In genomic region chr4:174037631-174038030, GRCh38 we compare ENCODE assay signal across 13 cellular contexts.
DNase-seq lines count a peak whose midpoint lies in the region; ATAC-seq, FAIRE-seq and TF ChIP-seq lines count a peak whose summit lies in the region.
"Had no signal": no experiment of that assay in that cellular context is flagged by ENCODE, and none has a peak within 500 bp of the region (broad histone marks: within the 10 kb centered on the region; RNA-seq: fewer than 3 reads in every experiment).

No MANE protein-coding gene starts in this region.

- CTCF ChIA-PET in Caco-2 (lab: Charles Lee), result interaction anchor here (0.7 kb wide), 1 partner anchor 48 kb away, joined by 3 read pairs; no protein-coding TSS in a partner anchor
- CTCF ChIA-PET in activated CD8-positive, alpha-beta memory T cell treated with anti-CD3 and anti-CD28 coated beads, Interleukin-2, amount 10 ng/mL, durations not matched to agents 7 days and 5 days (lab: Charles Lee), result no interaction called here

- peaks cover 6% of the 10 kb centered on the region for H3K36me3 Mint-ChIP-seq in Caco-2 (ENCODE audit: insufficient read depth, unreplicated experiment)
- H3K36me3 Mint-ChIP-seq in nephron progenitor cell (ENCODE audit: low read depth), result no peaks in the 10 kb centered on the region
- no peaks in the 10 kb centered on the region for H3K36me3 Mint-ChIP-seq in activated CD8-positive, alpha-beta memory T cell treated with anti-CD3 and anti-CD28 coated beads, Interleukin-2, amount 10 ng/mL, durations not matched to agents 7 days and 5 days

- H3K27ac Mint-ChIP-seq in Caco-2 (ENCODE audit: unreplicated experiment) (peak overlapping the region; percentile 90), nephron progenitor cell (peak overlapping the region; percentile 85)
- H3K27ac Mint-ChIP-seq in activated CD8-positive, alpha-beta memory T cell treated with anti-CD3 and anti-CD28 coated beads, Interleukin-2, amount 10 ng/mL, durations not matched to agents 7 days and 5 days, result no peak overlapping the region

- ATAC-seq in HG03196 (IDR thresholded peaks at IDR 0.05; ENCODE audit: unreplicated experiment), result no peak
- no peak for ATAC-seq in activated CD8-positive, alpha-beta memory T cell treated with anti-CD3 and anti-CD28 coated beads, Interleukin-2, amount 10 ng/mL, durations not matched to agents 7 days and 5 days

- peak; percentile 21 for DNase-seq in A172 (ENCODE audit: low spot score)
- peak; percentile 60 to 67 for DNase-seq in Caco-2
- peak; percentile 78 for DNase-seq in amniotic epithelial cell (ENCODE audit: low read depth)
- no peak for DNase-seq in nephron progenitor cell
- DNase-seq in GM12892 (ENCODE audit: insufficient read length), result no peak
- no peak for DNase-seq in activated CD8-positive, alpha-beta memory T cell treated with anti-CD3 and anti-CD28 coated beads, Interleukin-2, amount 10 ng/mL, durations not matched to agents 7 days and 5 days
- DNase-seq: DMS79, NCI-H1048, NCI-H2171 treated with DMSO at 0.1 percent for 48 hours, SHP77 had no signal

- no TSS peak for BruUV-seq in Caco-2 (replicated peaks; lab: Mats Ljungman, UMichigan)

- no peaks in the 10 kb centered on the region for H3K27me3 ChIP-seq in Caco-2 (replicated peaks; ENCODE audit: control insufficient read depth, insufficient read depth, low read length)

- H3K27me3 Mint-ChIP-seq in Caco-2 (ENCODE audit: insufficient read depth, unreplicated experiment) (no peaks in the 10 kb centered on the region), nephron progenitor cell (ENCODE audit: low read depth, poor library complexity) (peaks cover 3% of the 10 kb centered on the region)
- no peaks in the 10 kb centered on the region for H3K27me3 Mint-ChIP-seq in activated CD8-positive, alpha-beta memory T cell treated with anti-CD3 and anti-CD28 coated beads, Interleukin-2, amount 10 ng/mL, durations not matched to agents 7 days and 5 days

- intact Hi-C loops in Caco-2 (cut with micrococcal nuclease; ENCODE audit: unreplicated experiment), result loop anchor here (1.0 to 2.0 kb wide), 3 partner anchors 32 to 155 kb away; no protein-coding TSS in a partner anchor

- H3K36me3 ChIP-seq in Caco-2 (ENCODE audit: control insufficient read depth, insufficient read depth, low read length), result no peaks in the 10 kb centered on the region

- H3K4me1 ChIP-seq in Caco-2, result peaks cover 20% of the 10 kb centered on the region

- peaks cover 11% of the 10 kb centered on the region for H3K9me3 Mint-ChIP-seq in Caco-2 (ENCODE audit: unreplicated experiment)
- H3K9me3 Mint-ChIP-seq in nephron progenitor cell, result no peaks in the 10 kb centered on the region
- no peaks in the 10 kb centered on the region for H3K9me3 Mint-ChIP-seq in activated CD8-positive, alpha-beta memory T cell treated with anti-CD3 and anti-CD28 coated beads, Interleukin-2, amount 10 ng/mL, durations not matched to agents 7 days and 5 days (ENCODE audit: low read depth)

- peaks cover 11% of the 10 kb centered on the region for H3K9me3 ChIP-seq in Caco-2

- TF ChIP-seq CTCF in Caco-2 (IDR thresholded peaks at IDR 0.05; ENCODE audit: insufficient read depth in 1 of 2, low read depth in 1 of 2, low read length in 1 of 2, severe bottlenecking in 1 of 2, unreplicated experiment in 1 of 2) (no peak), nephron progenitor cell (IDR thresholded peaks at IDR 0.05) (no peak)

- no peak overlapping the region for H3K4me3 ChIP-seq in Caco-2 (ENCODE audit: low read depth, low read length)
- H3K4me3 ChIP-seq: SK-N-MC had no signal

- peaks cover 11% of the 10 kb centered on the region for H3K4me1 Mint-ChIP-seq in Caco-2 (ENCODE audit: low read depth, unreplicated experiment)
- peaks cover 39% of the 10 kb centered on the region for H3K4me1 Mint-ChIP-seq in nephron progenitor cell
- no peaks in the 10 kb centered on the region for H3K4me1 Mint-ChIP-seq in activated CD8-positive, alpha-beta memory T cell treated with anti-CD3 and anti-CD28 coated beads, Interleukin-2, amount 10 ng/mL, durations not matched to agents 7 days and 5 days

- POLR2A ChIA-PET in Caco-2 (lab: Charles Lee), result no interaction called here

- H3K4me3 Mint-ChIP-seq in Caco-2 (ENCODE audit: unreplicated experiment), result peak overlapping the region; percentile 68
- peak overlapping the region; percentile 16 for H3K4me3 Mint-ChIP-seq in nephron progenitor cell
- H3K4me3 Mint-ChIP-seq in activated CD8-positive, alpha-beta memory T cell treated with anti-CD3 and anti-CD28 coated beads, Interleukin-2, amount 10 ng/mL, durations not matched to agents 7 days and 5 days, result no peak overlapping the region

- no peak for FAIRE-seq in GM12892 (lab: Jason Lieb, UNC)
- FAIRE-seq: H1 had no signal

- no peak for TF ChIP-seq POLR2A in GM12892 (IDR thresholded peaks at IDR 0.05; ENCODE audit: low read depth, low read length)

Comparison
In these comparisons a context has a peak if more than half of its experiments do, and no peak if none do; other contexts are left out.
1. DNase-seq: peak in A172 (single experiment), Caco-2 (2 of 2) and amniotic epithelial cell (single experiment); none in nephron progenitor cell (single experiment), GM12892 (single experiment) and activated CD8-positive, alpha-beta memory T cell treated with anti-CD3 and anti-CD28 coated beads, Interleukin-2, amount 10 ng/mL, durations not matched to agents 7 days and 5 days (single experiment).